In the genomic region with DNA sequence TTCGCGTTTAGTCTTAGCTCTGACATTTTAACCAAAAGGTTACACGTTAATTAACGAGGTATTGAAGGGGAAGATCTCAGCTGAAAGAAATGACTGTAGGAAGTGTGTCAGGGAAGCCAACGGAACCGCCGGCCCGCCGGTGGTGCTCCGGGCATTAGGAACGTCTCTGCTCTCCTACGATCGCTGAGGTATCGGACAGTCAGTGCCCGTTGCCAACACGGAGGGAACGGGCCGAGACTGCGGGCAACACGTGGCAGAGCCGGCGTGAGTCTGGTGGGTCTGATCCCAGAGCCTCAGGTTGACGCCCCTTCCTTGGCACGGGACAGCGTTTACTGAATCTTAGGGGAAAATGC, we compare ENCODE assay signal across 1 cellular context.
TF ChIP-seq lines count a peak whose summit lies in the region.

No MANE protein-coding gene starts in this region.

TF ChIP-seq in H1, 55 proteins besides CTCF, POLR2A, EP300 and RAD21:
- TF ChIP-seq SUZ12 (IDR thresholded peaks at IDR 0.05; ENCODE audit: low read length) = peak; percentile 63
- TF ChIP-seq, protein P1, sequence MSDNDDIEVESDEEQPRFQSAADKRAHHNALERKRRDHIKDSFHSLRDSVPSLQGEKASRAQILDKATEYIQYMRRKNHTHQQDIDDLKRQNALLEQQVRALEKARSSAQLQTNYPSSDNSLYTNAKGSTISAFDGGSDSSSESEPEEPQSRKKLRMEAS (IDR thresholded peaks at IDR 0.05) = peak; percentile 67
- TF ChIP-seq, protein P2, sequence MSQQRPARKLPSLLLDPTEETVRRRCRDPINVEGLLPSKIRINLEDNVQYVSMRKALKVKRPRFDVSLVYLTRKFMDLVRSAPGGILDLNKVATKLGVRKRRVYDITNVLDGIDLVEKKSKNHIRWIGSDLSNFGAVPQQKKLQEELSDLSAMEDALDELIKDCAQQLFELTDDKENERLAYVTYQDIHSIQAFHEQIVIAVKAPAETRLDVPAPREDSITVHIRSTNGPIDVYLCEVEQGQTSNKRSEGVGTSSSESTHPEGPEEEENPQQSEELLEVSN (IDR thresholded peaks at IDR 0.05) = peak; percentile 40; the same call in 1 of the 2 replicates
- peak; percentile 4 for TF ChIP-seq KDM4A (IDR thresholded peaks at IDR 0.05; ENCODE audit: low read depth, low read length, severe bottlenecking)
- TF ChIP-seq SIN3A (conservative IDR thresholded peaks at IDR 0.05 in 1 of 2, IDR thresholded peaks at IDR 0.05 in 1 of 2; ENCODE audit: low read depth in 1 of 2, low read length in 2 of 2) = 0 out of 4 replicates have a peak, but pooled peaks of 1 of the 2 experiments have one; percentile 9
